In genomic region chr2:80548469-80548868, GRCh38 we compare ENCODE assay signal across 1 cellular context.
TF ChIP-seq lines count a peak whose summit lies in the region.

No MANE protein-coding gene starts in this region.

TF ChIP-seq in WTC11, 78 proteins besides CTCF, POLR2A, EP300 and RAD21 (continued from another document):
- TF ChIP-seq NR3C1 (CRISPR knock-in tag; conservative IDR thresholded peaks at IDR 0.05; ENCODE audit: low read depth) (no peak), SMAD3 (CRISPR knock-in tag; IDR thresholded peaks at IDR 0.05; ENCODE audit: borderline replicate concordance) (no peak), NFATC4 (CRISPR knock-in tag; IDR thresholded peaks at IDR 0.05) (no peak)
